In genomic region chr1:101238681-101239094, GRCh38 we compare ENCODE assay signal across 1 cellular context.
TF ChIP-seq lines count a peak whose summit lies in the region.

No MANE protein-coding gene starts in this region.

TF ChIP-seq in GM12878, 131 proteins besides CTCF, POLR2A, EP300 and RAD21 (continued from another document):
- TF ChIP-seq NKRF (conservative IDR thresholded peaks at IDR 0.05) (no peak), CBFB (IDR thresholded peaks at IDR 0.05; ENCODE audit: low read depth) (peak; percentile 65), NFIC (IDR thresholded peaks at IDR 0.05; ENCODE audit: low read depth, low read length) (0 out of 2 replicates have a peak, but pooled peaks have one; percentile 10), CHD4 (IDR thresholded peaks at IDR 0.05) (no peak), ZNF274 (IDR thresholded peaks at IDR 0.05; ENCODE audit: insufficient read depth, insufficient read length) (no peak), DPF2 (IDR thresholded peaks at IDR 0.05) (no peak), EZH2 (IDR thresholded peaks at IDR 0.05; ENCODE audit: borderline replicate concordance, control insufficient read depth, low read depth, low read length) (no peak), RBBP5 (conservative IDR thresholded peaks at IDR 0.05) (no peak), NRF1 (conservative IDR thresholded peaks at IDR 0.05; ENCODE audit: low read depth, low read length) (no peak), CBX3 (IDR thresholded peaks at IDR 0.05; ENCODE audit: borderline replicate concordance, low read depth) (no peak), EED (IDR thresholded peaks at IDR 0.05; ENCODE audit: low read depth) (peak; percentile 81), IRF5 (IDR thresholded peaks at IDR 0.05; ENCODE audit: borderline replicate concordance) (no peak)
